Comparison of ENCODE assay signal across 8 cellular contexts in the genomic region with DNA sequence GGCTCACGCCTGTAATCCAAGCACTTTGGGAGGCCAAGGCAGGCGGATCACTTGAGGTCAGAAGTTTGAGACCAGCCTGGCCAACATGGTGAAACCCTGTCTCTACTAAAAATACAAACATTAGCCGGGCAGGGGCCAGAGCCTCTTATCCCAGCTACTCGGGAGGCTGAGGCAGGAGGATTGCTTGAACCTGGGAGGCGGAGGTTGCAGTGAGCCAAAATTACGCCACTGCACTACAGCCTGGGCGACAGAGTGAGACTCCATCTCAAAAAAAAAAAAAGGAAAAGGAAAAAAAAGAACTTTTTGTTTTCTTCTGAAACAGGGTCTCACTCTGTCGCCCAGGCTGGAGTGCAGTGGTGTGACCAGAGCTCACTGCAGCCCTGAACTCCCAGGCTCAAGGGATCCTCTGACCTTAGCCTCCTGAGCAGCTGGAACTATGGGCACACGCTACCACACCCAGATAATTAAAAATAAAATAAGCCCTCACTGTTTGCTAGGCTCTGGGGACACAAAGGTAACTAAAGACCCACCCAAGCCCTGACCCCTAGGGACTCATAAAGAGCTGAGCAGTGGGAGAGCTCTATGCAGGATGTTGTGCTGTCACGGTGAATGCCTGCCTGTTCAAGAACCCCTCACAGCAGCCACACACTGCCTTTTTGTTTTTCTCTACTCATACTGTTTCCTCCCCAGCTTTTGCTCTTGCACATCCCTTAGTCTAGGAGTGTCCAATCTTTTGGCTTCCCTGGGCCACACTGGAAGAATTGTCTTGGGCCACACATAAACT. TPM values are rescaled to one million over a fixed set of nuclear protein-coding genes. Genes with fewer than 3 reads are reported as not detected.
DNase-seq lines count a peak whose midpoint lies in the region; ATAC-seq and TF ChIP-seq lines count a peak whose summit lies in the region.
"Not testable (repeated sequence)": the region's sequence is repeated elsewhere in the genome, so short reads cannot be mapped to it uniquely, and the experiment has no call there.

No MANE protein-coding gene starts in this region.

- not testable (repeated sequence) for H3K9me3 Mint-ChIP-seq in CD4-positive, CD25-positive, alpha-beta regulatory T cell; HFFc6; activated CD4-positive, alpha-beta T cell treated with anti-CD3 and anti-CD28 coated beads, Interleukin-2, amount 10 ng/mL, durations not matched to agents 24 days and 14 days; brain; natural killer cell; stimulated activated naive CD8-positive, alpha-beta T cell treated with anti-CD3 and anti-CD28 coated beads, Interleukin-15, amount 100 ng/mL, for 72 hours

- peak in 1 of 3 donors; percentile 41 for DNase-seq in CD4-positive, CD25-positive, alpha-beta regulatory T cell
- DNase-seq in HFFc6; activated CD4-positive, alpha-beta T cell treated with anti-CD3 and anti-CD28 coated beads, Interleukin-2, amount 10 ng/mL, durations not matched to agents 24 days and 14 days; right atrium auricular region (ENCODE audit: low spot score); natural killer cell; stimulated activated naive CD8-positive, alpha-beta T cell treated with anti-CD3 and anti-CD28 coated beads, Interleukin-15, amount 100 ng/mL, for 72 hours: not testable (repeated sequence)
- DNase-seq in NCI-H526 treated with DMSO at 0.1 percent for 48 hours (lab: John Stamatoyannopoulos, UW), result peak; percentile 30

- peaks cover 22% of the 10 kb centered on the region for H3K36me3 Mint-ChIP-seq in CD4-positive, CD25-positive, alpha-beta regulatory T cell
- H3K36me3 Mint-ChIP-seq in HFFc6 (ENCODE audit: low read depth) (peaks cover 21% of the 10 kb centered on the region), brain (peaks cover 35% of the 10 kb centered on the region)
- H3K36me3 Mint-ChIP-seq in activated CD4-positive, alpha-beta T cell treated with anti-CD3 and anti-CD28 coated beads, Interleukin-2, amount 10 ng/mL, durations not matched to agents 24 days and 14 days (ENCODE audit: low read depth), result peaks cover 33% of the 10 kb centered on the region
- H3K36me3 Mint-ChIP-seq in natural killer cell, result not testable (repeated sequence)

- peaks cover 0 to 57% (median 36%) of the 10 kb centered on the region in 4 donors for H3K4me1 Mint-ChIP-seq in CD4-positive, CD25-positive, alpha-beta regulatory T cell
- H3K4me1 Mint-ChIP-seq in HFFc6 (ENCODE audit: low read depth) (peaks cover 39% of the 10 kb centered on the region), brain (peaks cover 53% of the 10 kb centered on the region), natural killer cell (peaks cover 53 to 68% of the 10 kb centered on the region in 2 donors)
- H3K4me1 Mint-ChIP-seq in activated CD4-positive, alpha-beta T cell treated with anti-CD3 and anti-CD28 coated beads, Interleukin-2, amount 10 ng/mL, durations not matched to agents 24 days and 14 days, result peaks cover 40% of the 10 kb centered on the region
- H3K4me1 Mint-ChIP-seq in stimulated activated naive CD8-positive, alpha-beta T cell treated with anti-CD3 and anti-CD28 coated beads, Interleukin-15, amount 100 ng/mL, for 72 hours, result peaks cover 42% of the 10 kb centered on the region

- peak overlapping the region; percentile 93 for H3K27ac ChIP-seq in CD4-positive, CD25-positive, alpha-beta regulatory T cell (ENCODE audit: insufficient read depth, low read length, poor library complexity, severe bottlenecking)
- peak overlapping the region; percentile 96 to 99 for H3K27ac ChIP-seq in right atrium auricular region

- not testable (repeated sequence) for ATAC-seq in CD4-positive, CD25-positive, alpha-beta regulatory T cell (ENCODE audit: low read depth in 2 of 2); natural killer cell; stimulated activated naive CD8-positive, alpha-beta T cell treated with anti-CD3 and anti-CD28 coated beads, Interleukin-15, amount 100 ng/mL, for 72 hours

- peak overlapping the region in 1 of 3 donors; percentile 99 for H3K27ac Mint-ChIP-seq in CD4-positive, CD25-positive, alpha-beta regulatory T cell
- H3K27ac Mint-ChIP-seq in HFFc6 (peak overlapping the region; percentile 94), brain (peak overlapping the region; percentile 88 to 96 (median 95)), natural killer cell (peak overlapping the region; percentile 99)
- H3K27ac Mint-ChIP-seq in activated CD4-positive, alpha-beta T cell treated with anti-CD3 and anti-CD28 coated beads, Interleukin-2, amount 10 ng/mL, durations not matched to agents 24 days and 14 days, result peak overlapping the region; percentile 66
- peak overlapping the region in 1 of 2 donors; percentile 70 for H3K27ac Mint-ChIP-seq in stimulated activated naive CD8-positive, alpha-beta T cell treated with anti-CD3 and anti-CD28 coated beads, Interleukin-15, amount 100 ng/mL, for 72 hours

- peaks cover 17% of the 10 kb centered on the region for H3K36me3 ChIP-seq in CD4-positive, CD25-positive, alpha-beta regulatory T cell (ENCODE audit: control insufficient read depth, insufficient read depth, low read length)
- peaks cover 21% of the 10 kb centered on the region for H3K36me3 ChIP-seq in right atrium auricular region

- TF ChIP-seq CTCF in HFFc6 (IDR thresholded peaks at IDR 0.05); brain (conservative IDR thresholded peaks at IDR 0.05); right atrium auricular region (IDR thresholded peaks at IDR 0.05); natural killer cell (IDR thresholded peaks at IDR 0.05): not testable (repeated sequence)

- H3K4me3 Mint-ChIP-seq in CD4-positive, CD25-positive, alpha-beta regulatory T cell, result peak overlapping the region; percentile 34 to 99 (median 94)
- peak overlapping the region; percentile 97 for H3K4me3 Mint-ChIP-seq in HFFc6
- H3K4me3 Mint-ChIP-seq in activated CD4-positive, alpha-beta T cell treated with anti-CD3 and anti-CD28 coated beads, Interleukin-2, amount 10 ng/mL, durations not matched to agents 24 days and 14 days, result peak overlapping the region; percentile 99
- peak overlapping the region; percentile 96 to 98 (median 98) for H3K4me3 Mint-ChIP-seq in brain
- not testable (repeated sequence) for H3K4me3 Mint-ChIP-seq in natural killer cell
- peak overlapping the region; percentile 97 to 100 for H3K4me3 Mint-ChIP-seq in stimulated activated naive CD8-positive, alpha-beta T cell treated with anti-CD3 and anti-CD28 coated beads, Interleukin-15, amount 100 ng/mL, for 72 hours

- not testable (repeated sequence) for H3K27me3 ChIP-seq in CD4-positive, CD25-positive, alpha-beta regulatory T cell (ENCODE audit: control insufficient read depth, insufficient read depth, low read length); right atrium auricular region

- H3K4me3 ChIP-seq in CD4-positive, CD25-positive, alpha-beta regulatory T cell (ENCODE audit: low read depth, low read length), result peak overlapping the region; percentile 4
- H3K4me3 ChIP-seq in right atrium auricular region, result peak overlapping the region in 1 of 2 donors; percentile 76

- not testable (repeated sequence) for H3K27me3 Mint-ChIP-seq in CD4-positive, CD25-positive, alpha-beta regulatory T cell; HFFc6 (ENCODE audit: insufficient read depth); activated CD4-positive, alpha-beta T cell treated with anti-CD3 and anti-CD28 coated beads, Interleukin-2, amount 10 ng/mL, durations not matched to agents 24 days and 14 days; natural killer cell (ENCODE audit: low read depth in 2 of 2); stimulated activated naive CD8-positive, alpha-beta T cell treated with anti-CD3 and anti-CD28 coated beads, Interleukin-15, amount 100 ng/mL, for 72 hours
- peaks cover 15% of the 10 kb centered on the region for H3K27me3 Mint-ChIP-seq in brain

- intact Hi-C loops in activated CD4-positive, alpha-beta T cell treated with anti-CD3 and anti-CD28 coated beads, Interleukin-2, amount 10 ng/mL, durations not matched to agents 24 days and 14 days (cut with micrococcal nuclease), result loop anchor here (10.0 kb wide), 1 partner anchor 538 kb away; a partner anchor contains a TSS
- intact Hi-C loops in natural killer cell (cut with micrococcal nuclease), result not testable (repeated sequence)

- H3K4me1 ChIP-seq in CD4-positive, CD25-positive, alpha-beta regulatory T cell (ENCODE audit: control insufficient read depth, insufficient read depth, low read length, poor library complexity, severe bottlenecking), result peaks cover 32% of the 10 kb centered on the region
- H3K4me1 ChIP-seq in right atrium auricular region, result peaks cover 0 to 70% of the 10 kb centered on the region in 2 donors

- H3K9me3 ChIP-seq in CD4-positive, CD25-positive, alpha-beta regulatory T cell (ENCODE audit: control insufficient read depth in 2 of 2, low read length in 2 of 2); right atrium auricular region: not testable (repeated sequence)

RNA-seq across cellular contexts. Expression of a gene that starts 2.2 kb away (rescaled TPM):
- 69.6 TPM for total RNA-seq in CD4-positive, CD25-positive, alpha-beta regulatory T cell
- 10 to 100 TPM; 45.1 to 61.4 (median 54.4) TPM for polyA plus RNA-seq in CD4-positive, CD25-positive, alpha-beta regulatory T cell
- 10 to 100 TPM; 82.4 to 99.5 (median 89.0) TPM for total RNA-seq in HFFc6 (2021; fragmentation: NEBNext Ultra II Directional; extraction: Animal tissue kit (Norgen Biotek cat#: 25700))
- 118 and 129 TPM in 2 replicates for total RNA-seq in activated CD4-positive, alpha-beta T cell treated with anti-CD3 and anti-CD28 coated beads, Interleukin-2, amount 10 ng/mL, durations not matched to agents 24 days and 14 days
- polyA plus RNA-seq in brain (ENCODE audit: insufficient read depth, low read depth, low replicate concordance), result 91.5 TPM
- total RNA-seq in right atrium auricular region (100 to 1,000 TPM; 132 to 147 TPM), natural killer cell (100 to 1,000 TPM in 1 of 3 donors, 10 to 100 TPM in 2; 76.9 to 102 (median 94.9) TPM)

RNA-seq across cellular contexts. Expression of a gene that starts 3.1 kb away (rescaled TPM):
- 41.0 TPM for total RNA-seq in CD4-positive, CD25-positive, alpha-beta regulatory T cell
- polyA plus RNA-seq in CD4-positive, CD25-positive, alpha-beta regulatory T cell, result 100 to 1,000 TPM in 1 of 4 donors, 10 to 100 TPM in 3; 77.9 to 101 (median 91.5) TPM
- total RNA-seq in HFFc6 (2021; fragmentation: NEBNext Ultra II Directional; extraction: Animal tissue kit (Norgen Biotek cat#: 25700)), result 100 to 1,000 TPM in 5 of 6 experiments, 10 to 100 TPM in 1; 98.9 to 108 (median 104) TPM
- total RNA-seq in activated CD4-positive, alpha-beta T cell treated with anti-CD3 and anti-CD28 coated beads, Interleukin-2, amount 10 ng/mL, durations not matched to agents 24 days and 14 days, result 166 and 175 TPM in 2 replicates
- 130 TPM for polyA plus RNA-seq in brain (ENCODE audit: insufficient read depth, low read depth, low replicate concordance)
- total RNA-seq in right atrium auricular region, result 100 to 1,000 TPM; 100 to 125 TPM
- total RNA-seq in natural killer cell, result 10 to 100 TPM; 40.9 to 44.6 (median 44.0) TPM

RNA-seq across cellular contexts. Expression of a gene that starts 40.2 kb away (rescaled TPM):
- total RNA-seq in CD4-positive, CD25-positive, alpha-beta regulatory T cell, result not detected
- polyA plus RNA-seq in CD4-positive, CD25-positive, alpha-beta regulatory T cell, result under 1 TPM in 1 of 4 donors, not detected in 3; 0.29 TPM
- 1 to 10 TPM in 3 of 6 experiments, under 1 TPM in 3; 0.87 to 1.6 (median 1.0) TPM for total RNA-seq in HFFc6 (2021; fragmentation: NEBNext Ultra II Directional; extraction: Animal tissue kit (Norgen Biotek cat#: 25700))
- 2.6 and 3.2 TPM in 2 replicates for total RNA-seq in activated CD4-positive, alpha-beta T cell treated with anti-CD3 and anti-CD28 coated beads, Interleukin-2, amount 10 ng/mL, durations not matched to agents 24 days and 14 days
- polyA plus RNA-seq in brain (ENCODE audit: insufficient read depth, low read depth, low replicate concordance), result 14.5 TPM
- total RNA-seq in right atrium auricular region (1 to 10 TPM; 3.0 to 7.5 TPM), natural killer cell (1 to 10 TPM; 1.7 to 4.8 (median 2.3) TPM)

RNA-seq across cellular contexts. Expression of a gene that starts 50.3 kb away (rescaled TPM):
- 23.4 TPM for total RNA-seq in CD4-positive, CD25-positive, alpha-beta regulatory T cell
- 10 to 100 TPM; 12.9 to 17.0 (median 16.5) TPM for polyA plus RNA-seq in CD4-positive, CD25-positive, alpha-beta regulatory T cell
- 1 to 10 TPM in 5 of 6 experiments, under 1 TPM in 1; 0.89 to 2.8 (median 1.4) TPM for total RNA-seq in HFFc6 (2021; fragmentation: NEBNext Ultra II Directional; extraction: Animal tissue kit (Norgen Biotek cat#: 25700))
- total RNA-seq in activated CD4-positive, alpha-beta T cell treated with anti-CD3 and anti-CD28 coated beads, Interleukin-2, amount 10 ng/mL, durations not matched to agents 24 days and 14 days, result 49.0 and 52.9 TPM in 2 replicates
- polyA plus RNA-seq in brain (ENCODE audit: insufficient read depth, low read depth, low replicate concordance), result 5.1 TPM
- total RNA-seq in right atrium auricular region (1 to 10 TPM in 1 of 2 donors, under 1 TPM in 1; 0.98 to 1.7 TPM), natural killer cell (10 to 100 TPM in 1 of 3 donors, 1 to 10 TPM in 2; 4.0 to 11.9 (median 7.0) TPM)

RNA-seq across cellular contexts. Expression of a gene that starts 57.6 kb away (rescaled TPM):
- total RNA-seq in CD4-positive, CD25-positive, alpha-beta regulatory T cell, result 3.8 TPM
- not detected for polyA plus RNA-seq in CD4-positive, CD25-positive, alpha-beta regulatory T cell
- total RNA-seq in HFFc6 (2021; fragmentation: NEBNext Ultra II Directional; extraction: Animal tissue kit (Norgen Biotek cat#: 25700)), result under 1 TPM in 4 of 6 experiments, not detected in 2; 0.07 to 0.14 (median 0.12) TPM
- total RNA-seq in activated CD4-positive, alpha-beta T cell treated with anti-CD3 and anti-CD28 coated beads, Interleukin-2, amount 10 ng/mL, durations not matched to agents 24 days and 14 days, result 0.12 TPM in 2 replicates
- polyA plus RNA-seq in brain (ENCODE audit: insufficient read depth, low read depth, low replicate concordance), result not detected
- total RNA-seq in right atrium auricular region (1 to 10 TPM; 1.7 to 2.4 TPM), natural killer cell (1 to 10 TPM in 1 of 3 donors, under 1 TPM in 2; 0.33 to 1.6 (median 0.50) TPM)
